ENCODE assay signal across 1 cellular context in genomic region chr18:79753391-79753851, GRCh38.
TF ChIP-seq lines count a peak whose summit lies in the region.

No MANE protein-coding gene starts in this region.

TF ChIP-seq in H1, 55 proteins besides CTCF, POLR2A, EP300 and RAD21:
- TF ChIP-seq SIX5 (IDR thresholded peaks at IDR 0.05; ENCODE audit: low read depth, low read length): no peak
- TF ChIP-seq ASH2L (IDR thresholded peaks at IDR 0.05; ENCODE audit: low read length): no peak
- TF ChIP-seq RXRA (IDR thresholded peaks at IDR 0.05; ENCODE audit: insufficient read depth, low read depth, low read length): no peak
- no peak for TF ChIP-seq KDM1A (IDR thresholded peaks at IDR 0.05; ENCODE audit: borderline replicate concordance, low read length)
- TF ChIP-seq SP1 (IDR thresholded peaks at IDR 0.05; ENCODE audit: low read depth, low read length): no peak
- TF ChIP-seq POU5F1 (IDR thresholded peaks at IDR 0.05; ENCODE audit: low read depth, low read length): no peak
- no peak for TF ChIP-seq HDAC6 (IDR thresholded peaks at IDR 0.05; ENCODE audit: low read depth, low read length)
- no peak for TF ChIP-seq SP4 (IDR thresholded peaks at IDR 0.05; ENCODE audit: low read length)
- no peak for TF ChIP-seq POLR2AphosphoS5 (IDR thresholded peaks at IDR 0.05; ENCODE audit: low read depth, low read length)
- no peak for TF ChIP-seq BCL11A (IDR thresholded peaks at IDR 0.05; ENCODE audit: low read depth in 2 of 2, low read length in 2 of 2)
- no peak for TF ChIP-seq TAF1 (IDR thresholded peaks at IDR 0.05; ENCODE audit: low read depth, low read length)
- TF ChIP-seq TCF12 (IDR thresholded peaks at IDR 0.05; ENCODE audit: low read depth, low read length): no peak
- TF ChIP-seq RBBP5 (IDR thresholded peaks at IDR 0.05; ENCODE audit: borderline replicate concordance, low read depth, low read length): no peak
- TF ChIP-seq ZNF274 (IDR thresholded peaks at IDR 0.05; ENCODE audit: borderline replicate concordance, extremely low read depth, low read length): no peak
- TF ChIP-seq RNF2 (IDR thresholded peaks at IDR 0.05; ENCODE audit: borderline replicate concordance, low read depth, low read length, missing control alignments, poor library complexity, severe bottlenecking): no peak
- TF ChIP-seq EZH2 (IDR thresholded peaks at IDR 0.05; ENCODE audit: low read depth, low read length, severe bottlenecking): no peak
- TF ChIP-seq TAF7 (optimal IDR thresholded peaks at IDR 0.05; ENCODE audit: borderline replicate concordance, low read depth, low read length): no peak
